Comparison of ENCODE assay signal across 9 cellular contexts in genomic region chr11:933002-933820, GRCh38. TPM values are rescaled to one million over a fixed set of nuclear protein-coding genes. Genes with fewer than 3 reads are reported as not detected.
A peak's percentile ranks its signal among the peaks of the same experiment; 100 is the strongest.
DNase-seq lines count a peak whose midpoint lies in the region; ATAC-seq and TF ChIP-seq lines count a peak whose summit lies in the region.
"Had no signal": no experiment of that assay in that cellular context is flagged by ENCODE, and none has a peak within 500 bp of the region (broad histone marks: within the 10 kb centered on the region; RNA-seq: fewer than 3 reads in every experiment).

No MANE protein-coding gene starts in this region.

- H3K27me3 ChIP-seq in endodermal cell (ENCODE audit: control insufficient read depth, insufficient read depth, low read length, poor library complexity, severe bottlenecking) (no peaks in the 10 kb centered on the region), right lobe of liver (no peaks in the 10 kb centered on the region)

- peak overlapping the region; percentile 6 for H3K4me3 Mint-ChIP-seq in endodermal cell

- H3K4me3 ChIP-seq in endodermal cell (ENCODE audit: low read length), result no peak overlapping the region
- no peak overlapping the region for H3K4me3 ChIP-seq in right lobe of liver

- H3K4me1 ChIP-seq in endodermal cell (ENCODE audit: control insufficient read depth, insufficient read depth, low read length) (peaks cover 7% of the 10 kb centered on the region), right lobe of liver (peaks cover 0 to 51% (median 7%) of the 10 kb centered on the region in 4 donors)

- no peaks in the 10 kb centered on the region for H3K27me3 Mint-ChIP-seq in endodermal cell (ENCODE audit: insufficient read depth)

- H3K27ac ChIP-seq in endodermal cell (ENCODE audit: low read depth, low read length) (no peak overlapping the region), right lobe of liver (peak overlapping the region; percentile 0 to 49 (median 31))

- TF ChIP-seq CTCF in endodermal cell (conservative IDR thresholded peaks at IDR 0.05) (no peak), right lobe of liver (IDR thresholded peaks at IDR 0.05) (no peak)

- H3K36me3 Mint-ChIP-seq in endodermal cell (ENCODE audit: low read depth), result peaks cover 25% of the 10 kb centered on the region

- H3K9ac ChIP-seq in endodermal cell (ENCODE audit: extremely low read depth, low read length, poor library complexity, severe bottlenecking), result no peak overlapping the region

- no peaks in the 10 kb centered on the region for H3K9me3 Mint-ChIP-seq in endodermal cell
- H3K9me3 Mint-ChIP-seq: activated T-cell treated with anti-CD3 and anti-CD28 coated beads, Interleukin-2, amount 50 U/mL, for 72 hours had no signal

- WGBS in endodermal cell (ENCODE audit: insufficient coverage in 1 of 2, insufficient read length in 1 of 2), 2 experiments, result 85 to 91% methylated on average over 18 to 20 of the region's 20 CpGs
- 50% methylated on average over 17 of the region's 20 CpGs for WGBS in right lobe of liver (ENCODE audit: insufficient coverage, low coverage, low lambda C conversion rate, missing lambda C conversion rate)

- peak in 1 of 4 donors; percentile 6 for ATAC-seq in right lobe of liver
- ATAC-seq: activated T-cell treated with anti-CD3 and anti-CD28 coated beads, Interleukin-2, amount 50 U/mL, for 72 hours had no signal

- intact Hi-C loops in right lobe of liver (cut with DNase I), result no loop called here

- no peak for TF ChIP-seq POLR2A in right lobe of liver (IDR thresholded peaks at IDR 0.05)

- no peaks in the 10 kb centered on the region for H3K9me3 ChIP-seq in endodermal cell (ENCODE audit: control insufficient read depth, low read length)
- H3K9me3 ChIP-seq in right lobe of liver, result no peaks in the 10 kb centered on the region

- peaks cover 42% of the 10 kb centered on the region for H3K4me1 Mint-ChIP-seq in endodermal cell

- DNase-seq in OCI-M1 (lab: John Stamatoyannopoulos, UW), result peak; percentile 55
- DNase-seq in endodermal cell, result no peak
- DNase-seq in right lobe of liver, result no peak
- peak; percentile 12 for DNase-seq in superior temporal gyrus (ENCODE audit: extremely low spot score)
- no peak for DNase-seq in T-helper 1 cell
- no peak for DNase-seq in NCI-H2196 (lab: John Stamatoyannopoulos, UW; ENCODE audit: unreplicated experiment)
- DNase-seq in kidney glomerular epithelial cell (lab: John Stamatoyannopoulos, UW), result no peak
- DNase-seq: activated T-cell treated with anti-CD3 and anti-CD28 coated beads, Interleukin-2, amount 50 U/mL, for 72 hours; DMS153 had no signal

- H3K36me3 ChIP-seq in endodermal cell (ENCODE audit: control insufficient read depth, insufficient read depth, low read length) (peaks cover 33% of the 10 kb centered on the region), right lobe of liver (no peaks in the 10 kb centered on the region)

- peak overlapping the region; percentile 69 for H3K27ac Mint-ChIP-seq in endodermal cell
- H3K27ac Mint-ChIP-seq: activated T-cell treated with anti-CD3 and anti-CD28 coated beads, Interleukin-2, amount 50 U/mL, for 72 hours had no signal

RNA-seq across cellular contexts. Expression of gene AP2A2, which starts 7.5 kb away (rescaled TPM):
- total RNA-seq in endodermal cell (10 to 100 TPM; 79.4 to 97.7 TPM), right lobe of liver (10 to 100 TPM; 41.4 to 66.7 (median 53.8) TPM)
- polyA plus RNA-seq in endodermal cell (2013, experiment 1 of 2), result 62.5 TPM
- 49.7 TPM for polyA plus RNA-seq in endodermal cell (2013, experiment 2 of 2)

RNA-seq across cellular contexts. Expression of gene CHID1, which starts 22.6 kb away (rescaled TPM):
- total RNA-seq in endodermal cell (10 to 100 TPM; 82.0 to 83.5 TPM), right lobe of liver (100 to 1,000 TPM in 1 of 6 experiments, 10 to 100 TPM in 5; 61.1 to 157 (median 78.7) TPM)
- 63.9 TPM for polyA plus RNA-seq in endodermal cell (2013, experiment 1 of 2)
- polyA plus RNA-seq in endodermal cell (2013, experiment 2 of 2), result 63.6 TPM

Comparison
In these comparisons a context has a peak if more than half of its experiments do, and no peak if none do; other contexts are left out.
1. DNase-seq: peak in OCI-M1 (single experiment) and superior temporal gyrus (single experiment); none in endodermal cell (single experiment), right lobe of liver (0 of 3), T-helper 1 cell (0 of 5), NCI-H2196 (single experiment) and kidney glomerular epithelial cell (single experiment).